In the genomic region with DNA sequence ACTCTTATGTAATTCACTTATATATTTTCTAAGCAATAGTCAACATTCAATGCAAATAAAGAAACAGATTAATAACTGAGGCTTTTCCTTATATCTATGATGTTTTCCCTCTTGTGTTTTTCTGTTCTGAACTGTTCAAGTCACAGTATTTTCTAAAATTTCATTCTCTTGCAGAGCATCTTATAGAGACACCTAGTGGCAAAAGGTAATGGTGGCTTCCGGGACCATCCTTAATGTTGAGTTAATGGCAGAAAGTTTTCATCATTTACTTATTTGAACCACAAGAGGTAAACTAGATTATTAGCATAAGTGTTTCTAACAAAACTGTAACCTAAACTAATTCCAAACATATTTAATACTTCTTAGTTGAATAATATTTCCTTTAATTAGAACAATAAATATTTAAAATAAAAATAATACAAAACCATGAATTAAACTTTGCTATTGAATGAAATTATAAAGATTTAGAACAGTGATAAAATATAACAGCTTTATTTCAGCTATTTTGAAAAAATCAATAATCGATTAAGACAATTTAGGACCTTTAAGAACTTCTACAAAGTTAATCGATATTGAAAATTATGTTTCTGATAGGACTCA, we compare ENCODE assay signal across 8 cellular contexts. TPM values are rescaled to one million over a fixed set of nuclear protein-coding genes. Genes with fewer than 3 reads are reported as not detected.
DNase-seq lines count a peak whose midpoint lies in the region; ATAC-seq and TF ChIP-seq lines count a peak whose summit lies in the region.

No MANE protein-coding gene starts in this region.

- WGBS in heart right ventricle, 2 donors, result 37 to 41% methylated on average over 3 of the region's 3 CpGs

- peak; percentile 79 for TF ChIP-seq RAD21 in Ishikawa (IDR thresholded peaks at IDR 0.05; ENCODE audit: low read depth)

- no peaks in the 10 kb centered on the region for H3K36me3 ChIP-seq in heart right ventricle
- no peaks in the 10 kb centered on the region for H3K36me3 ChIP-seq in RWPE2 (ENCODE audit: low read depth)

- intact Hi-C loops in heart right ventricle (cut with DNase I) (no loop called here), Right ventricle myocardium inferior (cut with DNase I) (no loop called here)

- no peak overlapping the region for H3K4me3 Mint-ChIP-seq in glutamatergic neuron (ENCODE audit: unreplicated experiment)
- no peak overlapping the region for H3K4me3 Mint-ChIP-seq in T-helper 2 cell treated with Interferon-gamma antibody and Interleukin-4, amounts not matched to agents 5 μg/mL and 100 μg/mL, for 36 hours

- no peak for TF ChIP-seq EP300 in Ishikawa (IDR thresholded peaks at IDR 0.05; ENCODE audit: borderline replicate concordance)

- H3K9me3 Mint-ChIP-seq in glutamatergic neuron (ENCODE audit: unreplicated experiment), result peaks cover 13% of the 10 kb centered on the region
- H3K9me3 Mint-ChIP-seq in T-helper 2 cell treated with Interferon-gamma antibody and Interleukin-4, amounts not matched to agents 5 μg/mL and 100 μg/mL, for 36 hours, result no peaks in the 10 kb centered on the region

- peaks cover 8% of the 10 kb centered on the region for H3K4me1 Mint-ChIP-seq in glutamatergic neuron (ENCODE audit: low read depth, unreplicated experiment)
- peaks cover 8% of the 10 kb centered on the region for H3K4me1 Mint-ChIP-seq in T-helper 2 cell treated with Interferon-gamma antibody and Interleukin-4, amounts not matched to agents 5 μg/mL and 100 μg/mL, for 36 hours (ENCODE audit: low read depth)

- H3K27ac Mint-ChIP-seq in glutamatergic neuron (ENCODE audit: unreplicated experiment), result no peak overlapping the region
- H3K27ac Mint-ChIP-seq in T-helper 2 cell treated with Interferon-gamma antibody and Interleukin-4, amounts not matched to agents 5 μg/mL and 100 μg/mL, for 36 hours, result no peak overlapping the region

- no peaks in the 10 kb centered on the region for H3K9me3 ChIP-seq in heart right ventricle
- H3K9me3 ChIP-seq in RWPE2 (ENCODE audit: severe bottlenecking), result no peaks in the 10 kb centered on the region

- H3K4me3 ChIP-seq in heart right ventricle, result no peak overlapping the region
- H3K4me3 ChIP-seq in RWPE2 (ENCODE audit: severe bottlenecking), result no peak overlapping the region

- TF ChIP-seq CTCF in heart right ventricle (IDR thresholded peaks at IDR 0.05) (peak in 5 of 9 donors; percentile 26 to 56 (median 38)), RWPE2 (IDR thresholded peaks at IDR 0.05; ENCODE audit: poor library complexity, severe bottlenecking) (peak; percentile 86), glutamatergic neuron (IDR thresholded peaks at IDR 0.05; ENCODE audit: partially characterized antibody, unreplicated experiment) (peak; percentile 56)

- ATAC-seq in heart right ventricle (no peak), Right ventricle myocardium inferior (no peak), RWPE2 (ENCODE audit: low read depth) (no peak)

- peaks cover 13% of the 10 kb centered on the region for H3K27me3 Mint-ChIP-seq in glutamatergic neuron (ENCODE audit: unreplicated experiment)
- peaks cover 30% of the 10 kb centered on the region for H3K27me3 Mint-ChIP-seq in T-helper 2 cell treated with Interferon-gamma antibody and Interleukin-4, amounts not matched to agents 5 μg/mL and 100 μg/mL, for 36 hours (ENCODE audit: low read depth)

- H3K27me3 ChIP-seq in heart right ventricle (peaks cover 10 to 69% (median 61%) of the 10 kb centered on the region in 7 donors), RWPE2 (ENCODE audit: insufficient read depth, poor library complexity, severe bottlenecking) (peaks cover 32% of the 10 kb centered on the region)

- no peak for DNase-seq in heart right ventricle
- no peak for DNase-seq in Right ventricle myocardium inferior (ENCODE audit: missing footprints)
- no peak for DNase-seq in RWPE2 (ENCODE audit: low spot score)
- no peak for DNase-seq in glutamatergic neuron
- no peak for DNase-seq in T-helper 2 cell treated with Interferon-gamma antibody and Interleukin-4, amounts not matched to agents 5 μg/mL and 100 μg/mL, for 36 hours (ENCODE audit: low spot score)
- no peak for DNase-seq in activated naive CD4-positive, alpha-beta T cell (lab: John Stamatoyannopoulos, UW)
- DNase-seq in NCI-H2029 (lab: John Stamatoyannopoulos, UW), result no peak

- H3K27ac ChIP-seq in heart right ventricle, result no peak overlapping the region
- H3K27ac ChIP-seq in RWPE2 (ENCODE audit: poor library complexity, severe bottlenecking), result no peak overlapping the region

- H3K36me3 Mint-ChIP-seq in glutamatergic neuron (ENCODE audit: unreplicated experiment), result no peaks in the 10 kb centered on the region
- no peaks in the 10 kb centered on the region for H3K36me3 Mint-ChIP-seq in T-helper 2 cell treated with Interferon-gamma antibody and Interleukin-4, amounts not matched to agents 5 μg/mL and 100 μg/mL, for 36 hours (ENCODE audit: low read depth)

- H3K4me1 ChIP-seq in heart right ventricle (peaks cover 0 to 32% (median 20%) of the 10 kb centered on the region in 9 donors), RWPE2 (ENCODE audit: insufficient read depth, poor library complexity, severe bottlenecking) (no peaks in the 10 kb centered on the region)

TF ChIP-seq in Ishikawa, 13 proteins besides CTCF, POLR2A, EP300 and RAD21:
- TF ChIP-seq TEAD4 (IDR thresholded peaks at IDR 0.05), result no peak
- TF ChIP-seq TCF12 (IDR thresholded peaks at IDR 0.05; ENCODE audit: low read depth), result no peak
- TF ChIP-seq ZBTB7A (IDR thresholded peaks at IDR 0.05; ENCODE audit: low read depth), result no peak
- TF ChIP-seq CREB1 (IDR thresholded peaks at IDR 0.05; ENCODE audit: low read depth), result no peak
- TF ChIP-seq FOXM1 (IDR thresholded peaks at IDR 0.05; ENCODE audit: borderline replicate concordance, low read depth), result no peak
- no peak for TF ChIP-seq NFIC (IDR thresholded peaks at IDR 0.05)
- no peak for TF ChIP-seq EGR1 (IDR thresholded peaks at IDR 0.05)
- TF ChIP-seq TAF1 (IDR thresholded peaks at IDR 0.05; ENCODE audit: low read depth), result no peak
- TF ChIP-seq, protein P1, sequence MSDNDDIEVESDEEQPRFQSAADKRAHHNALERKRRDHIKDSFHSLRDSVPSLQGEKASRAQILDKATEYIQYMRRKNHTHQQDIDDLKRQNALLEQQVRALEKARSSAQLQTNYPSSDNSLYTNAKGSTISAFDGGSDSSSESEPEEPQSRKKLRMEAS (IDR thresholded peaks at IDR 0.05), result no peak
- TF ChIP-seq, protein P2, sequence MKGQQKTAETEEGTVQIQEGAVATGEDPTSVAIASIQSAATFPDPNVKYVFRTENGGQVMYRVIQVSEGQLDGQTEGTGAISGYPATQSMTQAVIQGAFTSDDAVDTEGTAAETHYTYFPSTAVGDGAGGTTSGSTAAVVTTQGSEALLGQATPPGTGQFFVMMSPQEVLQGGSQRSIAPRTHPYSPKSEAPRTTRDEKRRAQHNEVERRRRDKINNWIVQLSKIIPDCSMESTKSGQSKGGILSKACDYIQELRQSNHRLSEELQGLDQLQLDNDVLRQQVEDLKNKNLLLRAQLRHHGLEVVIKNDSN (IDR thresholded peaks at IDR 0.05), result no peak
- TF ChIP-seq YY1 (IDR thresholded peaks at IDR 0.05; ENCODE audit: low read depth), result no peak
- TF ChIP-seq, protein P3, sequence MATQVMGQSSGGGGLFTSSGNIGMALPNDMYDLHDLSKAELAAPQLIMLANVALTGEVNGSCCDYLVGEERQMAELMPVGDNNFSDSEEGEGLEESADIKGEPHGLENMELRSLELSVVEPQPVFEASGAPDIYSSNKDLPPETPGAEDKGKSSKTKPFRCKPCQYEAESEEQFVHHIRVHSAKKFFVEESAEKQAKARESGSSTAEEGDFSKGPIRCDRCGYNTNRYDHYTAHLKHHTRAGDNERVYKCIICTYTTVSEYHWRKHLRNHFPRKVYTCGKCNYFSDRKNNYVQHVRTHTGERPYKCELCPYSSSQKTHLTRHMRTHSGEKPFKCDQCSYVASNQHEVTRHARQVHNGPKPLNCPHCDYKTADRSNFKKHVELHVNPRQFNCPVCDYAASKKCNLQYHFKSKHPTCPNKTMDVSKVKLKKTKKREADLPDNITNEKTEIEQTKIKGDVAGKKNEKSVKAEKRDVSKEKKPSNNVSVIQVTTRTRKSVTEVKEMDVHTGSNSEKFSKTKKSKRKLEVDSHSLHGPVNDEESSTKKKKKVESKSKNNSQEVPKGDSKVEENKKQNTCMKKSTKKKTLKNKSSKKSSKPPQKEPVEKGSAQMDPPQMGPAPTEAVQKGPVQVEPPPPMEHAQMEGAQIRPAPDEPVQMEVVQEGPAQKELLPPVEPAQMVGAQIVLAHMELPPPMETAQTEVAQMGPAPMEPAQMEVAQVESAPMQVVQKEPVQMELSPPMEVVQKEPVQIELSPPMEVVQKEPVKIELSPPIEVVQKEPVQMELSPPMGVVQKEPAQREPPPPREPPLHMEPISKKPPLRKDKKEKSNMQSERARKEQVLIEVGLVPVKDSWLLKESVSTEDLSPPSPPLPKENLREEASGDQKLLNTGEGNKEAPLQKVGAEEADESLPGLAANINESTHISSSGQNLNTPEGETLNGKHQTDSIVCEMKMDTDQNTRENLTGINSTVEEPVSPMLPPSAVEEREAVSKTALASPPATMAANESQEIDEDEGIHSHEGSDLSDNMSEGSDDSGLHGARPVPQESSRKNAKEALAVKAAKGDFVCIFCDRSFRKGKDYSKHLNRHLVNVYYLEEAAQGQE (IDR thresholded peaks at IDR 0.05; ENCODE audit: low read depth), result no peak
- no peak for TF ChIP-seq CEBPB (IDR thresholded peaks at IDR 0.05)

RNA-seq across cellular contexts. Expression of a gene that starts 1.7 kb away (rescaled TPM):
- total RNA-seq in heart right ventricle, result under 1 TPM in 7 of 10 donors, not detected in 3; 0.02 to 0.07 (median 0.02) TPM
- polyA plus RNA-seq in heart right ventricle, result under 1 TPM; under 0.01 to 0.01 TPM
- 0.05 TPM for total RNA-seq in Right ventricle myocardium inferior
- 1.8 TPM for total RNA-seq in glutamatergic neuron (ENCODE audit: unreplicated experiment)
